2 cellular contexts compared by ENCODE assay signal in genomic region chr11:126432525-126432924, GRCh38.
A peak's percentile ranks its signal among the peaks of the same experiment; 100 is the strongest.
TF ChIP-seq lines count a peak whose summit lies in the region.

No MANE protein-coding gene starts in this region.

TF ChIP-seq in endothelial cell of umbilical vein, 7 proteins besides CTCF, POLR2A, EP300 and RAD21 (continued from another document):
- TF ChIP-seq MAX (IDR thresholded peaks at IDR 0.05; ENCODE audit: insufficient read depth, insufficient read length) (no peak), POLR2AphosphoS5 (IDR thresholded peaks at IDR 0.05; ENCODE audit: insufficient read depth, low read depth, low read length) (no peak), GATA2 (IDR thresholded peaks at IDR 0.05; ENCODE audit: insufficient read depth, insufficient read length, low read depth, low read length) (no peak)

TF ChIP-seq in HepG2, 621 proteins besides CTCF, POLR2A, EP300 and RAD21:
- TF ChIP-seq, protein P1, sequence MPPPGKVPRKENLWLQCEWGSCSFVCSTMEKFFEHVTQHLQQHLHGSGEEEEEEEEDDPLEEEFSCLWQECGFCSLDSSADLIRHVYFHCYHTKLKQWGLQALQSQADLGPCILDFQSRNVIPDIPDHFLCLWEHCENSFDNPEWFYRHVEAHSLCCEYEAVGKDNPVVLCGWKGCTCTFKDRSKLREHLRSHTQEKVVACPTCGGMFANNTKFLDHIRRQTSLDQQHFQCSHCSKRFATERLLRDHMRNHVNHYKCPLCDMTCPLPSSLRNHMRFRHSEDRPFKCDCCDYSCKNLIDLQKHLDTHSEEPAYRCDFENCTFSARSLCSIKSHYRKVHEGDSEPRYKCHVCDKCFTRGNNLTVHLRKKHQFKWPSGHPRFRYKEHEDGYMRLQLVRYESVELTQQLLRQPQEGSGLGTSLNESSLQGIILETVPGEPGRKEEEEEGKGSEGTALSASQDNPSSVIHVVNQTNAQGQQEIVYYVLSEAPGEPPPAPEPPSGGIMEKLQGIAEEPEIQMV (CRISPR knock-in tag; IDR thresholded peaks at IDR 0.05; ENCODE audit: low read depth): no peak
- TF ChIP-seq MNT (IDR thresholded peaks at IDR 0.05) (peak; percentile 54; the same call in 1 of the 2 replicates), STAG1 (CRISPR knock-in tag; IDR thresholded peaks at IDR 0.05) (no peak), JDP2 (CRISPR knock-in tag; IDR thresholded peaks at IDR 0.05; ENCODE audit: borderline replicate concordance) (no peak)
TF ChIP-seq in HepG2: peak in this region for 1.
